In genomic region chr22:19431641-19432091, GRCh38 we compare ENCODE assay signal across 8 cellular contexts.
DNase-seq lines count a peak whose midpoint lies in the region; ATAC-seq and TF ChIP-seq lines count a peak whose summit lies in the region.

HIRA (minus strand) TSS chr22:19431733; CDS start chr22:19431476, 257 bp downstream.

- DNase-seq in D341Med (ENCODE audit: low spot score) (peak; percentile 89), RKO (ENCODE audit: low spot score) (peak; percentile 77), fibroblast of pulmonary artery (ENCODE audit: low read depth) (peak; percentile 76)
- DNase-seq in activated T-helper 1 cell treated with anti-CD3 and anti-CD28 coated beads, Interleukin-2, amount 50 U/mL, for 16 hours (ENCODE audit: low read depth in 1 of 2, low spot score in 1 of 2), result peak; percentile 78 to 83
- peak; percentile 89 to 93 for DNase-seq in stimulated activated naive CD8-positive, alpha-beta T cell treated with anti-CD3 and anti-CD28 coated beads, Interleukin-15, amount 100 ng/mL, for 72 hours

- peaks cover 13% of the 10 kb centered on the region for H3K4me1 ChIP-seq in HUES48 (ENCODE audit: control insufficient read depth, insufficient read depth, low read length)

- peaks cover 21% of the 10 kb centered on the region for H3K4me1 Mint-ChIP-seq in nephron
- H3K4me1 Mint-ChIP-seq in stimulated activated naive CD8-positive, alpha-beta T cell treated with anti-CD3 and anti-CD28 coated beads, Interleukin-15, amount 100 ng/mL, for 72 hours, result peaks cover 54% of the 10 kb centered on the region

- H3K9me3 Mint-ChIP-seq in nephron, result no peaks in the 10 kb centered on the region
- H3K9me3 Mint-ChIP-seq in stimulated activated naive CD8-positive, alpha-beta T cell treated with anti-CD3 and anti-CD28 coated beads, Interleukin-15, amount 100 ng/mL, for 72 hours, result no peaks in the 10 kb centered on the region

- peak within 1 kb of the TSS; percentile 89 for H3K9ac ChIP-seq in HUES48 (ENCODE audit: low read depth, low read length)

- no peaks in the 10 kb centered on the region for H3K27me3 ChIP-seq in HUES48 (ENCODE audit: control insufficient read depth, insufficient read depth, low read length)

- peaks cover 28% of the 10 kb centered on the region for H3K36me3 ChIP-seq in HUES48 (ENCODE audit: control insufficient read depth, insufficient read depth, low read length)

- H3K27me3 Mint-ChIP-seq in nephron (ENCODE audit: low read depth), result no peaks in the 10 kb centered on the region
- H3K27me3 Mint-ChIP-seq in stimulated activated naive CD8-positive, alpha-beta T cell treated with anti-CD3 and anti-CD28 coated beads, Interleukin-15, amount 100 ng/mL, for 72 hours, result no peaks in the 10 kb centered on the region

- peaks cover 10% of the 10 kb centered on the region for H3K36me3 Mint-ChIP-seq in nephron (ENCODE audit: low read depth)

- H3K4me3 ChIP-seq in HUES48 (ENCODE audit: low read depth, low read length), result peak within 1 kb of the TSS; percentile 83
- peak within 1 kb of the TSS; percentile 74 for H3K4me3 ChIP-seq in fibroblast of pulmonary artery (replicated peaks; ENCODE audit: low read depth, low read length)

- no peaks in the 10 kb centered on the region for H3K9me3 ChIP-seq in HUES48 (ENCODE audit: control insufficient read depth, insufficient read depth, low read length)

- no peak for TF ChIP-seq CTCF in fibroblast of pulmonary artery (IDR thresholded peaks at IDR 0.05; ENCODE audit: low read length, missing control alignments)
- TF ChIP-seq CTCF in nephron (IDR thresholded peaks at IDR 0.05; ENCODE audit: unreplicated experiment in 3 of 3), result no peak

- peak; percentile 32 for ATAC-seq in GM21390 (IDR thresholded peaks at IDR 0.05; ENCODE audit: unreplicated experiment)
- ATAC-seq in stimulated activated naive CD8-positive, alpha-beta T cell treated with anti-CD3 and anti-CD28 coated beads, Interleukin-15, amount 100 ng/mL, for 72 hours, result peak; percentile 76

- peak within 1 kb of the TSS; percentile 94 to 97 (median 95) for H3K4me3 Mint-ChIP-seq in nephron
- H3K4me3 Mint-ChIP-seq in stimulated activated naive CD8-positive, alpha-beta T cell treated with anti-CD3 and anti-CD28 coated beads, Interleukin-15, amount 100 ng/mL, for 72 hours, result peak within 1 kb of the TSS; percentile 92 to 95

- peak within 1 kb of the TSS; percentile 90 to 97 (median 95) for H3K27ac Mint-ChIP-seq in nephron
- peak within 1 kb of the TSS; percentile 94 to 98 for H3K27ac Mint-ChIP-seq in stimulated activated naive CD8-positive, alpha-beta T cell treated with anti-CD3 and anti-CD28 coated beads, Interleukin-15, amount 100 ng/mL, for 72 hours

- H3K27ac ChIP-seq in HUES48 (ENCODE audit: low read depth, low read length), result peak within 1 kb of the TSS; percentile 91

Comparison
In these comparisons a context has a peak if more than half of its experiments do, and no peak if none do; other contexts are left out.
1. Peak in every context shown above with its lines: DNase-seq, ATAC-seq, H3K4me3 ChIP-seq and H3K27ac ChIP-seq.